Comparison of ENCODE assay signal across 8 cellular contexts in genomic region chr9:70120834-70121510, GRCh38.
DNase-seq lines count a peak whose midpoint lies in the region; ATAC-seq and TF ChIP-seq lines count a peak whose summit lies in the region.

No MANE protein-coding gene starts in this region.

- H3K4me3 ChIP-seq in RWPE2 (ENCODE audit: severe bottlenecking): no peak overlapping the region
- no peak overlapping the region for H3K4me3 ChIP-seq in skeletal muscle cell (ENCODE audit: low read depth, low read length)

- DNase-seq in GM04504 (ENCODE audit: low read depth) (peak; percentile 76), RWPE2 (ENCODE audit: low spot score) (peak; percentile 80), foreskin melanocyte (peak; percentile 40), skeletal muscle cell (ENCODE audit: low read depth) (peak; percentile 92), NCI-H1105 (lab: John Stamatoyannopoulos, UW) (no peak), DMS53 (lab: John Stamatoyannopoulos, UW) (no peak), DMS153 treated with DMSO at 0.1 percent for 48 hours (lab: John Stamatoyannopoulos, UW; ENCODE audit: unreplicated experiment) (no peak)

- ATAC-seq in RWPE2 (ENCODE audit: low read depth): peak; percentile 84
- ATAC-seq in GM18861 (IDR thresholded peaks at IDR 0.05; ENCODE audit: unreplicated experiment): no peak

- H3K9me3 ChIP-seq in RWPE2 (ENCODE audit: severe bottlenecking): no peaks in the 10 kb centered on the region

- peak; percentile 50 for TF ChIP-seq CTCF in RWPE2 (IDR thresholded peaks at IDR 0.05; ENCODE audit: poor library complexity, severe bottlenecking)

- no peaks in the 10 kb centered on the region for H3K27me3 ChIP-seq in RWPE2 (ENCODE audit: insufficient read depth, poor library complexity, severe bottlenecking)

- H3K4me1 ChIP-seq in RWPE2 (ENCODE audit: insufficient read depth, poor library complexity, severe bottlenecking): peaks cover 33% of the 10 kb centered on the region

- no peaks in the 10 kb centered on the region for H3K36me3 ChIP-seq in RWPE2 (ENCODE audit: low read depth)

- peak overlapping the region; percentile 72 for H3K27ac ChIP-seq in RWPE2 (ENCODE audit: poor library complexity, severe bottlenecking)

Comparison
In these comparisons a context has a peak if more than half of its experiments do, and no peak if none do; other contexts are left out.
1. DNase-seq: peak in GM04504 (single experiment), RWPE2 (single experiment), foreskin melanocyte (single experiment) and skeletal muscle cell (single experiment); none in NCI-H1105 (single experiment), DMS53 (single experiment) and DMS153 treated with DMSO at 0.1 percent for 48 hours (single experiment).